13 cellular contexts compared by ENCODE assay signal in the genomic region with DNA sequence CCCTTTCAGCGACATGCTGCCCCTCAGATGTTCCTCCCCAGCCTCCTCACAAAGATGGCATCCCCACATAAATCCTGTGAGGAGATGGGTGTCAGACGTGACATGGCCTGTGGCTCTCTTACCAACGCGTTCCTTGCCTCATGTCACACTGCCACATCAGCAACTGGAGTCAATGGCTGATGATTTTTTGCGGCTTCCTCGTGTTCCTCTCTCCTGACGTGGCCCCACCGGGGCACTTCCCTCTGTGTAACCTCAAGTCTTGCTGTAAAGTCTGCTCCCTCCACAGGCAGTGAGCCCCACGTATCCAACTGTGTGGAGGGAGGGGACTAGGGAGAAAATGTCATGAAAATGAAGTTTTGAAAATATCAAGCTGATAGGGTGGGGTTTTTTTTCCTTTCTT. TPM values are rescaled to one million over a fixed set of nuclear protein-coding genes. Genes with fewer than 3 reads are reported as not detected.
DNase-seq lines count a peak whose midpoint lies in the region; ATAC-seq lines count a peak whose summit lies in the region.
"Had no signal": no experiment of that assay in that cellular context is flagged by ENCODE, and none has a peak within 500 bp of the region (broad histone marks: within the 10 kb centered on the region; RNA-seq: fewer than 3 reads in every experiment).

No MANE protein-coding gene starts in this region.

- no peaks in the 10 kb centered on the region for H3K9me3 Mint-ChIP-seq in activated T-cell treated with anti-CD3 and anti-CD28 coated beads, Interleukin-2, amount 50 U/mL, for 72 hours
- H3K9me3 Mint-ChIP-seq in activated CD4-positive, alpha-beta memory T cell treated with anti-CD3 and anti-CD28 coated beads, Interleukin-2, amount 10 ng/mL, durations not matched to agents 7 days and 5 days = no peaks in the 10 kb centered on the region
- no peaks in the 10 kb centered on the region for H3K9me3 Mint-ChIP-seq in stimulated activated naive CD8-positive, alpha-beta T cell treated with anti-CD3 and anti-CD28 coated beads, Interleukin-15, amount 100 ng/mL, for 72 hours
- H3K9me3 Mint-ChIP-seq: activated naive CD4-positive, alpha-beta T cell treated with anti-CD3 and anti-CD28 coated beads, Interleukin-2, amount 10 ng/mL, durations not matched to agents 7 days and 5 days had no signal

- peak in 1 of 2 donors; percentile 4 for DNase-seq in activated T-cell treated with anti-CD3 and anti-CD28 coated beads, Interleukin-2, amount 50 U/mL, for 72 hours
- DNase-seq in activated T-cell treated with anti-CD3 and anti-CD28 coated beads, Interleukin-2, amount 50 U/mL, for 1 hour = no peak
- DNase-seq in M059J (ENCODE audit: low read depth) (peak; percentile 15), NCI-H2227 treated with DMSO at 0.1 percent for 48 hours (lab: John Stamatoyannopoulos, UW) (no peak), left lobe of liver (ENCODE audit: low spot score) (no peak)
- DNase-seq in activated CD4-positive, alpha-beta memory T cell treated with anti-CD3 and anti-CD28 coated beads, Interleukin-2, amount 10 ng/mL, durations not matched to agents 7 days and 5 days = peak; percentile 24
- DNase-seq in stimulated activated naive CD8-positive, alpha-beta T cell treated with anti-CD3 and anti-CD28 coated beads, Interleukin-15, amount 100 ng/mL, for 72 hours = no peak
- DNase-seq: activated naive CD4-positive, alpha-beta T cell treated with anti-CD3 and anti-CD28 coated beads, Interleukin-2, amount 10 ng/mL, durations not matched to agents 7 days and 5 days; central memory CD4-positive, alpha-beta T cell; lower lobe of right lung; MM.1S had no signal

- CTCF ChIA-PET in activated CD4-positive, alpha-beta memory T cell treated with anti-CD3 and anti-CD28 coated beads, Interleukin-2, amount 10 ng/mL, durations not matched to agents 7 days and 5 days (lab: Charles Lee) = interaction anchor here (4.2 kb wide), 1 partner anchor 146 kb away, joined by 31 read pairs; no protein-coding TSS in a partner anchor

- peak overlapping the region; percentile 34 to 38 for H3K4me3 Mint-ChIP-seq in activated T-cell treated with anti-CD3 and anti-CD28 coated beads, Interleukin-2, amount 50 U/mL, for 72 hours
- no peak overlapping the region for H3K4me3 Mint-ChIP-seq in activated CD4-positive, alpha-beta memory T cell treated with anti-CD3 and anti-CD28 coated beads, Interleukin-2, amount 10 ng/mL, durations not matched to agents 7 days and 5 days
- H3K4me3 Mint-ChIP-seq in stimulated activated naive CD8-positive, alpha-beta T cell treated with anti-CD3 and anti-CD28 coated beads, Interleukin-15, amount 100 ng/mL, for 72 hours = peak overlapping the region in 1 of 2 donors; percentile 0
- H3K4me3 Mint-ChIP-seq: activated naive CD4-positive, alpha-beta T cell treated with anti-CD3 and anti-CD28 coated beads, Interleukin-2, amount 10 ng/mL, durations not matched to agents 7 days and 5 days had no signal

- no peaks in the 10 kb centered on the region for H3K36me3 Mint-ChIP-seq in activated T-cell treated with anti-CD3 and anti-CD28 coated beads, Interleukin-2, amount 50 U/mL, for 72 hours (ENCODE audit: insufficient read depth in 2 of 2)
- no peaks in the 10 kb centered on the region for H3K36me3 Mint-ChIP-seq in activated CD4-positive, alpha-beta memory T cell treated with anti-CD3 and anti-CD28 coated beads, Interleukin-2, amount 10 ng/mL, durations not matched to agents 7 days and 5 days (ENCODE audit: low read depth)
- H3K36me3 Mint-ChIP-seq: activated naive CD4-positive, alpha-beta T cell treated with anti-CD3 and anti-CD28 coated beads, Interleukin-2, amount 10 ng/mL, durations not matched to agents 7 days and 5 days had no signal

- peaks cover 11% of the 10 kb centered on the region for H3K4me1 Mint-ChIP-seq in activated T-cell treated with anti-CD3 and anti-CD28 coated beads, Interleukin-2, amount 50 U/mL, for 72 hours (ENCODE audit: low read depth)
- H3K4me1 Mint-ChIP-seq in activated CD4-positive, alpha-beta memory T cell treated with anti-CD3 and anti-CD28 coated beads, Interleukin-2, amount 10 ng/mL, durations not matched to agents 7 days and 5 days = peaks cover 10% of the 10 kb centered on the region
- peaks cover 7% of the 10 kb centered on the region for H3K4me1 Mint-ChIP-seq in stimulated activated naive CD8-positive, alpha-beta T cell treated with anti-CD3 and anti-CD28 coated beads, Interleukin-15, amount 100 ng/mL, for 72 hours

- POLR2A ChIA-PET in activated CD4-positive, alpha-beta memory T cell treated with anti-CD3 and anti-CD28 coated beads, Interleukin-2, amount 10 ng/mL, durations not matched to agents 7 days and 5 days (lab: Charles Lee) = no interaction called here

- H3K27ac Mint-ChIP-seq in activated T-cell treated with anti-CD3 and anti-CD28 coated beads, Interleukin-2, amount 50 U/mL, for 72 hours = no peak overlapping the region
- H3K27ac Mint-ChIP-seq in activated CD4-positive, alpha-beta memory T cell treated with anti-CD3 and anti-CD28 coated beads, Interleukin-2, amount 10 ng/mL, durations not matched to agents 7 days and 5 days = no peak overlapping the region
- peak overlapping the region in 1 of 2 donors; percentile 55 for H3K27ac Mint-ChIP-seq in stimulated activated naive CD8-positive, alpha-beta T cell treated with anti-CD3 and anti-CD28 coated beads, Interleukin-15, amount 100 ng/mL, for 72 hours
- H3K27ac Mint-ChIP-seq: activated naive CD4-positive, alpha-beta T cell treated with anti-CD3 and anti-CD28 coated beads, Interleukin-2, amount 10 ng/mL, durations not matched to agents 7 days and 5 days had no signal

- H3K27me3 Mint-ChIP-seq in activated T-cell treated with anti-CD3 and anti-CD28 coated beads, Interleukin-2, amount 50 U/mL, for 72 hours (ENCODE audit: low read depth) = peaks cover 32% of the 10 kb centered on the region
- H3K27me3 Mint-ChIP-seq in activated CD4-positive, alpha-beta memory T cell treated with anti-CD3 and anti-CD28 coated beads, Interleukin-2, amount 10 ng/mL, durations not matched to agents 7 days and 5 days = peaks cover 32% of the 10 kb centered on the region
- H3K27me3 Mint-ChIP-seq in stimulated activated naive CD8-positive, alpha-beta T cell treated with anti-CD3 and anti-CD28 coated beads, Interleukin-15, amount 100 ng/mL, for 72 hours = peaks cover 27% of the 10 kb centered on the region

- peak in 1 of 2 donors; percentile 56 for ATAC-seq in activated T-cell treated with anti-CD3 and anti-CD28 coated beads, Interleukin-2, amount 50 U/mL, for 72 hours (replicated peaks in 1 of 2)
- ATAC-seq in stimulated activated naive CD8-positive, alpha-beta T cell treated with anti-CD3 and anti-CD28 coated beads, Interleukin-15, amount 100 ng/mL, for 72 hours = peak; percentile 35
- no peak for ATAC-seq in HG02870 (IDR thresholded peaks at IDR 0.05; ENCODE audit: unreplicated experiment)
- ATAC-seq in left lobe of liver = no peak
- ATAC-seq: lower lobe of right lung had no signal

RNA-seq across cellular contexts. Expression of gene SHISAL2B, which starts 53.2 kb away (rescaled TPM):
- not detected for total RNA-seq in activated T-cell treated with anti-CD3 and anti-CD28 coated beads, Interleukin-2, amount 50 U/mL, for 72 hours
- total RNA-seq in M059J (2014; rRNA removed; shearing (Covaris generic)) = not detected in 2 replicates
- not detected for total RNA-seq in activated CD4-positive, alpha-beta memory T cell treated with anti-CD3 and anti-CD28 coated beads, Interleukin-2, amount 10 ng/mL, durations not matched to agents 7 days and 5 days
- not detected for total RNA-seq in left lobe of liver
- total RNA-seq: lower lobe of right lung, ureter had no signal

Comparison
In these comparisons a context has a peak if more than half of its experiments do, and no peak if none do; other contexts are left out.
1. DNase-seq: peak in M059J (single experiment) and activated CD4-positive, alpha-beta memory T cell treated with anti-CD3 and anti-CD28 coated beads, Interleukin-2, amount 10 ng/mL, durations not matched to agents 7 days and 5 days (single experiment); none in activated T-cell treated with anti-CD3 and anti-CD28 coated beads, Interleukin-2, amount 50 U/mL, for 1 hour (single experiment), stimulated activated naive CD8-positive, alpha-beta T cell treated with anti-CD3 and anti-CD28 coated beads, Interleukin-15, amount 100 ng/mL, for 72 hours (0 of 2), NCI-H2227 treated with DMSO at 0.1 percent for 48 hours (single experiment) and left lobe of liver (single experiment).